ENCODE assay signal across 21 cellular contexts in the genomic region with DNA sequence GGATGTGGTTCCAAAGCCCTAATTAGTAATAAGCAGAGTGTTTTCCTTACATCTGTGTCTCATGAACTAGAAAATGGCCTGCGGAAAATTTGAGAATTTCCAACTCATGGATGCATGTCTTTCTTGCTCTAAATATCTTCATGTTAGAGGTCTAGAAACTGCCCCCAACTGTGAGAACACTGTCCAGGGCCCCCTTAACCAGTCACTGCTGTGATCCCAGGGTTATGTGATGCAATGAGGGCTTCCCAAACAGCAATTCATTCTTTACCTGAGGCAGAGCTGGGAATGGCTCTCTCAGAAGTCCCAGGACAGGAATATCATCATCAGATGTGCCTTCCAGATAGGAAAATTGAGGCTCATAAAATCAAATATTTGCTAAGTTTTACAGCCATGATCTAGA. TPM values are rescaled to one million over a fixed set of nuclear protein-coding genes. Genes with fewer than 3 reads are reported as not detected.
DNase-seq lines count a peak whose midpoint lies in the region; ATAC-seq and TF ChIP-seq lines count a peak whose summit lies in the region.
"Had no signal": no experiment of that assay in that cellular context is flagged by ENCODE, and none has a peak within 500 bp of the region (broad histone marks: within the 10 kb centered on the region; RNA-seq: fewer than 3 reads in every experiment).

No MANE protein-coding gene starts in this region.

- H3K4ac ChIP-seq in mesendoderm (ENCODE audit: low read depth, low read length), result no peak overlapping the region

- no peak overlapping the region for H2BK5ac ChIP-seq in mesendoderm (ENCODE audit: low read length)

- H3K27ac ChIP-seq in HUES6 (ENCODE audit: low read depth, low read length) (peak overlapping the region; percentile 59; the same call in 1 of the 2 replicates), RWPE2 (ENCODE audit: poor library complexity, severe bottlenecking) (peak overlapping the region; percentile 73), mesendoderm (ENCODE audit: low read depth, low read length) (no peak overlapping the region)
- H3K27ac ChIP-seq: A549 had no signal

- H3K18ac ChIP-seq in mesendoderm (ENCODE audit: low read length), result peak overlapping the region; percentile 51

- H2BK120ac ChIP-seq in mesendoderm (ENCODE audit: low read depth, low read length), result no peak overlapping the region

- H3K27me3 ChIP-seq in HUES6 (ENCODE audit: control insufficient read depth, insufficient read depth, low read length) (no peaks in the 10 kb centered on the region), RWPE2 (ENCODE audit: insufficient read depth, poor library complexity, severe bottlenecking) (no peaks in the 10 kb centered on the region), mesendoderm (ENCODE audit: insufficient read depth, low read length, poor library complexity) (no peaks in the 10 kb centered on the region)

- H3K79me1 ChIP-seq in mesendoderm (ENCODE audit: low read length), result no peaks in the 10 kb centered on the region

- no peak overlapping the region for H3K23ac ChIP-seq in mesendoderm (ENCODE audit: low read length)

- no peak overlapping the region for H4K8ac ChIP-seq in mesendoderm (ENCODE audit: low read depth, low read length)

- no peak overlapping the region for H3K4me3 ChIP-seq in HUES6 (ENCODE audit: low read depth, low read length)
- H3K4me3 ChIP-seq in RWPE2 (ENCODE audit: severe bottlenecking), result no peak overlapping the region
- H3K4me3 ChIP-seq in mesendoderm (ENCODE audit: low read length), result no peak overlapping the region
- H3K4me3 ChIP-seq: A549, HAP-1 had no signal

- H3K56ac ChIP-seq in mesendoderm (ENCODE audit: low read length), result no peak overlapping the region

- peak overlapping the region; percentile 57 for H3K9ac ChIP-seq in HUES6 (ENCODE audit: low read length)
- H3K9ac ChIP-seq in mesendoderm (ENCODE audit: low read length), result no peak overlapping the region

- no peak overlapping the region for H2BK15ac ChIP-seq in mesendoderm (replicated peaks; ENCODE audit: low read depth)

- H2AK5ac ChIP-seq in mesendoderm (ENCODE audit: low read length), result no peak overlapping the region

- H3K4me2 ChIP-seq in mesendoderm (ENCODE audit: low read length), result no peak overlapping the region
- H3K4me2 ChIP-seq: A549 had no signal

- H4K5ac ChIP-seq in mesendoderm (ENCODE audit: low read length), result no peak overlapping the region

- H3K9me3 ChIP-seq in HUES6 (ENCODE audit: control insufficient read depth, insufficient read depth, low read depth, low read length) (peaks cover 18% of the 10 kb centered on the region; the same call in 1 of the 2 replicates), RWPE2 (ENCODE audit: severe bottlenecking) (no peaks in the 10 kb centered on the region)
- H3K9me3 ChIP-seq: A549, HAP-1 had no signal

- no peaks in the 10 kb centered on the region for H3K79me2 ChIP-seq in mesendoderm (ENCODE audit: control insufficient read depth, insufficient read depth, low read length)

- DNase-seq in RWPE2 (ENCODE audit: low spot score), result no peak
- DNase-seq in mesendoderm, result peak; percentile 73
- no peak for DNase-seq in NCI-H1105 treated with DMSO at 0.1 percent for 48 hours (lab: John Stamatoyannopoulos, UW)
- no peak for DNase-seq in cerebellar nuclear complex (lab: John Stamatoyannopoulos, UW)
- DNase-seq: 8988T; ACHN; AML-193; C1 segment of cervical spinal cord; Calu3; CD4-positive, alpha-beta memory T cell; COR-L47; DMS53; DMS79 treated with DMSO at 0.1 percent for 48 hours; GF-D8; GOT3; HFFc6 had no signal

- H3K4me1 ChIP-seq in HUES6 (ENCODE audit: control insufficient read depth, insufficient read depth, low read length) (peaks cover 4% of the 10 kb centered on the region), RWPE2 (ENCODE audit: insufficient read depth, poor library complexity, severe bottlenecking) (peaks cover 13% of the 10 kb centered on the region), mesendoderm (ENCODE audit: control insufficient read depth, low read depth, low read length) (no peaks in the 10 kb centered on the region)
- H3K4me1 ChIP-seq: A549, HAP-1 had no signal

- no CpG with 5 or more reads among the region's 1 CpG for WGBS in mesendoderm (ENCODE audit: extremely low coverage, insufficient coverage, low lambda C conversion rate)

- peaks cover 5% of the 10 kb centered on the region; the same call in 1 of the 2 replicates for H3K36me3 ChIP-seq in HUES6 (ENCODE audit: control insufficient read depth, insufficient read depth, low read length)
- no peaks in the 10 kb centered on the region for H3K36me3 ChIP-seq in RWPE2 (ENCODE audit: low read depth)
- H3K36me3 ChIP-seq in mesendoderm (ENCODE audit: control insufficient read depth, insufficient read depth, low read length), result peaks cover 3% of the 10 kb centered on the region
- H3K36me3 ChIP-seq: HAP-1 had no signal

- no peak for TF ChIP-seq CTCF in RWPE2 (IDR thresholded peaks at IDR 0.05; ENCODE audit: poor library complexity, severe bottlenecking)

- ATAC-seq in RWPE2 (ENCODE audit: low read depth) (no peak), HG02571 (IDR thresholded peaks at IDR 0.05; ENCODE audit: unreplicated experiment) (no peak)
- ATAC-seq: A549 had no signal

RNA-seq across cellular contexts. Expression of a gene that starts 8.2 kb away (rescaled TPM):
- polyA plus RNA-seq in mesendoderm (2013, experiment 1 of 2), result 0.06 TPM
- polyA plus RNA-seq in mesendoderm (2013, experiment 2 of 2), result 0.04 TPM
- polyA plus RNA-seq: A549; BJ; CD4-positive, alpha-beta memory T cell had no signal
